1 cellular context compared by ENCODE assay signal in the genomic region with DNA sequence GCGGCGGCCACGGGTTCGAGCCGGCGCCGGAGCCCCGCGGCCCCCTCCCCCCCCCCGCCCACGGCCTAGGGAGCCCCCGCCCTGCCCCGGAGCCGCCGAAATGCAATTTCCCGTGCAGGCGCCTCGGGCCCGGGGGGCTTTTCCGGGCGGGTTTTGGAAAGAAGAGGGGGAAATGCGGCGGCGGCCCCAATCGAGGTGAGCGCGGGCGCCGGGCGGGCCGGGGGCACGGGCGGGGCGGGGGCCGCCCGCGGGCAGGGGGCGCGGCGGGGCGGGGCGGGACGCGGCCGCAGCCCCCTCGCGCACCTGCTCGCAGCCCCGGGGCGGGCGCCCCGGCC.
TF ChIP-seq lines count a peak whose summit lies in the region.

No MANE protein-coding gene starts in this region.

TF ChIP-seq in SK-N-SH, 30 proteins besides CTCF, POLR2A, EP300 and RAD21 (continued from another document):
- TF ChIP-seq, protein P1, sequence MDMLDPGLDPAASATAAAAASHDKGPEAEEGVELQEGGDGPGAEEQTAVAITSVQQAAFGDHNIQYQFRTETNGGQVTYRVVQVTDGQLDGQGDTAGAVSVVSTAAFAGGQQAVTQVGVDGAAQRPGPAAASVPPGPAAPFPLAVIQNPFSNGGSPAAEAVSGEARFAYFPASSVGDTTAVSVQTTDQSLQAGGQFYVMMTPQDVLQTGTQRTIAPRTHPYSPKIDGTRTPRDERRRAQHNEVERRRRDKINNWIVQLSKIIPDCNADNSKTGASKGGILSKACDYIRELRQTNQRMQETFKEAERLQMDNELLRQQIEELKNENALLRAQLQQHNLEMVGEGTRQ (IDR thresholded peaks at IDR 0.05; ENCODE audit: borderline replicate concordance, low read depth, low read length), result no peak
- TF ChIP-seq TEAD4 (IDR thresholded peaks at IDR 0.05; ENCODE audit: borderline replicate concordance, insufficient read depth), result no peak
- no peak for TF ChIP-seq MEF2A (IDR thresholded peaks at IDR 0.05; ENCODE audit: borderline replicate concordance, low read depth)
- no peak for TF ChIP-seq FOSL2 (IDR thresholded peaks at IDR 0.05; ENCODE audit: borderline replicate concordance, low read depth)
- no peak for TF ChIP-seq FOXJ3 (CRISPR knock-in tag; IDR thresholded peaks at IDR 0.05)
- no peak for TF ChIP-seq RCOR1 (IDR thresholded peaks at IDR 0.05; ENCODE audit: low read length)
